24 cellular contexts compared by ENCODE assay signal in the genomic region with DNA sequence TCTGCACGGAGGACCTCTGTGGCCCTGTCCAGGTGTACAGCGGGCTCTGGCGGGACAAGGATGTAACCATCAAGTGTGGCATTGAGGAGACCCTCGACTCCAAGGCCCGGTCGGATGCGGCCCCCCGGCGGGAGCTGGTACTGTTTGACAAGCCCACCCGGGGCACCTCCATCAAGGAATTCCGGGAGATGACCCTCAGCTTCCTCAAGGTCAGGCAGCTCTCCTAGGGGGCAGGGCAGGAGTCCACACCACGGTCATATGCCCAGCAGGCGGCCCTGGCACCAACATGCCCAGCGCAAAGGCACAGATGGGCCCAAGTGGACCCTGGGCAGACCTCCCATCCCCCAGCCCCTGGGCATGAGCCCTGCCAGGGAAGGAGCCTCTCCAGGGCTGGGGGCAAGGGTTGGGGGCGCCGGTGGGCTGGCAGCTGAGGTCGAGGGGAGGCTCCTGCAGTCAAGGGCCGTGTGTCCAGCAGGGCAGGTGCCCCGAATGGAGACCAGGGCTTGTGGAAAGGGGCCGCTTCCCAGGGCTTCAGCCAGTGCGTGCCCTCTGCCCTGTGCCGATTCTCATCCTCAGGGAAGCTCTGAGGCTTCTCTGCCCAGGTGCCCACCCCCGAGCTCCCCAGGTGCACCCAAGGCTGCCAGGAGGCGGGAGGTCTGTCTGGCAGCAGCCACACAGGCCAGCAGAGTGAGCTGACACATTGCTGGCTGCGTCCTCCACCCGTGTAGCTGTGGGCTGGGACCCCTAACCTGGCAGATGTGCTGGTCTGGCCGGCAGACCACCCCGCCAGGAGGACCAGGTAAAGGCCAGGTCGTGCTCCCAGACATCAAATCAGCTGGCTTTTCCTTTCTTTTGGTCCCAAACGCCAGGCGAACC. TPM values are rescaled to one million over a fixed set of nuclear protein-coding genes. Genes with fewer than 3 reads are reported as not detected.
DNase-seq lines count a peak whose midpoint lies in the region; ATAC-seq, FAIRE-seq and TF ChIP-seq lines count a peak whose summit lies in the region.
"Had no signal": no experiment of that assay in that cellular context is flagged by ENCODE, and none has a peak within 500 bp of the region (broad histone marks: within the 10 kb centered on the region; RNA-seq: fewer than 3 reads in every experiment).

No MANE protein-coding gene starts in this region.

- intact Hi-C loops in posterior vena cava (cut with DNase I): no loop called here

- no peak overlapping the region for H3K27ac Mint-ChIP-seq in activated naive CD8-positive, alpha-beta T cell treated with anti-CD3 and anti-CD28 coated beads, Interleukin-2, amount 10 ng/mL, durations not matched to agents 7 days and 5 days
- no peak overlapping the region for H3K27ac Mint-ChIP-seq in activated naive CD8-positive, alpha-beta T cell treated with anti-CD3 and anti-CD28 coated beads for 36 hours
- H3K27ac Mint-ChIP-seq: activated CD4-positive, alpha-beta memory T cell treated with anti-CD3 and anti-CD28 coated beads, Interleukin-2, amount 10 ng/mL, durations not matched to agents 7 days and 5 days; activated T-cell treated with anti-CD3 and anti-CD28 coated beads, Interleukin-2, amount 50 U/mL, for 72 hours; CD8-positive, alpha-beta T cell; T-cell had no signal

- H3K36me3 ChIP-seq in H1 (ENCODE audit: control insufficient read depth in 2 of 4, insufficient read depth in 4 of 4, low read length in 3 of 4): peaks cover 19 to 49% (median 35%) of the 10 kb centered on the region in 4 experiments

- CTCF ChIA-PET in H1 (lab: Charles Lee; ENCODE audit: partially characterized antibody): interaction anchor here (1.1 to 1.9 kb wide), 2 partner anchors 9 to 307 kb away, joined by 5 read pairs; a partner anchor contains a TSS

- POLR2A ChIA-PET in activated naive CD8-positive, alpha-beta T cell treated with anti-CD3 and anti-CD28 coated beads, Interleukin-2, amount 10 ng/mL, durations not matched to agents 7 days and 5 days (lab: Charles Lee): interaction anchor here (0.9 kb wide), 1 partner anchor 21 kb away, joined by 5 read pairs; no protein-coding TSS in a partner anchor
- POLR2A ChIA-PET in H1 (lab: Charles Lee; ENCODE audit: partially characterized antibody): interaction anchor here (0.6 to 11.2 kb wide), 6 partner anchors 9 to 388 kb away, joined by 3 to 223 read pairs (median 4); a partner anchor contains a TSS

- H3K9ac ChIP-seq in H1 (replicated peaks in 1 of 4; ENCODE audit: extremely low read depth in 1 of 4, low read depth in 3 of 4, low read length in 3 of 4): no peak overlapping the region; a peak in 2 of 7 replicates

- peak in 1 of 2 experiments; percentile 14; a peak in 1 of 3 replicates for TF ChIP-seq POLR2A in H1 (IDR thresholded peaks at IDR 0.05; ENCODE audit: control extremely low read depth in 1 of 2, low read depth in 2 of 2, low read length in 2 of 2)

- H3K4me3 Mint-ChIP-seq in activated naive CD8-positive, alpha-beta T cell treated with anti-CD3 and anti-CD28 coated beads, Interleukin-2, amount 10 ng/mL, durations not matched to agents 7 days and 5 days: no peak overlapping the region
- H3K4me3 Mint-ChIP-seq in activated naive CD8-positive, alpha-beta T cell treated with anti-CD3 and anti-CD28 coated beads for 36 hours: no peak overlapping the region
- H3K4me3 Mint-ChIP-seq: activated CD4-positive, alpha-beta memory T cell treated with anti-CD3 and anti-CD28 coated beads, Interleukin-2, amount 10 ng/mL, durations not matched to agents 7 days and 5 days; activated T-cell treated with anti-CD3 and anti-CD28 coated beads, Interleukin-2, amount 50 U/mL, for 72 hours; CD8-positive, alpha-beta T cell; stimulated activated naive CD8-positive, alpha-beta T cell treated with anti-CD3 and anti-CD28 coated beads, Interleukin-15, amount 100 ng/mL, for 72 hours; T-cell had no signal

- no peaks in the 10 kb centered on the region for H3K27me3 Mint-ChIP-seq in activated naive CD8-positive, alpha-beta T cell treated with anti-CD3 and anti-CD28 coated beads, Interleukin-2, amount 10 ng/mL, durations not matched to agents 7 days and 5 days
- H3K27me3 Mint-ChIP-seq in activated naive CD8-positive, alpha-beta T cell treated with anti-CD3 and anti-CD28 coated beads for 36 hours: peaks cover under 1% of the 10 kb centered on the region
- H3K27me3 Mint-ChIP-seq: activated CD4-positive, alpha-beta memory T cell treated with anti-CD3 and anti-CD28 coated beads, Interleukin-2, amount 10 ng/mL, durations not matched to agents 7 days and 5 days; stimulated activated naive CD8-positive, alpha-beta T cell treated with anti-CD3 and anti-CD28 coated beads, Interleukin-15, amount 100 ng/mL, for 72 hours; T-cell had no signal

- H3K4me1 Mint-ChIP-seq in activated naive CD8-positive, alpha-beta T cell treated with anti-CD3 and anti-CD28 coated beads, Interleukin-2, amount 10 ng/mL, durations not matched to agents 7 days and 5 days: peaks cover 16% of the 10 kb centered on the region
- peaks cover 24% of the 10 kb centered on the region for H3K4me1 Mint-ChIP-seq in activated naive CD8-positive, alpha-beta T cell treated with anti-CD3 and anti-CD28 coated beads for 36 hours

- no peak overlapping the region for H2BK15ac ChIP-seq in H1 (ENCODE audit: low read length)

- H4K5ac ChIP-seq in H1 (ENCODE audit: insufficient read length, low read depth, low read length): no peak overlapping the region

- in situ Hi-C loops in KBM-7 (cut with MboI; ENCODE audit: low pct_unique_long_range_greater_than_20kb, low sequenced_read_pairs): no loop called here
- in situ Hi-C loops in GM13977 (cut with MboI; ENCODE audit: low pct_unique_long_range_greater_than_20kb, low sequenced_read_pairs, unreplicated experiment): no loop called here

- peak overlapping the region; percentile 24; the same call in 1 of the 2 replicates for H2BK5ac ChIP-seq in H1 (ENCODE audit: low read depth, low read length)

- FAIRE-seq in H1 (lab: Jason Lieb, UNC): no peak

- no peak overlapping the region for H3K4ac ChIP-seq in H1 (replicated peaks; ENCODE audit: insufficient read length, low read depth, low read length)

- H3K27me3 ChIP-seq in H1 (replicated peaks in 1 of 4; ENCODE audit: control insufficient read depth in 3 of 4, extremely low read depth in 1 of 4, insufficient read depth in 3 of 4, low read length in 3 of 4): no peaks in the 10 kb centered on the region
- H3K27me3 ChIP-seq: brain microvascular endothelial cell, right lobe of liver had no signal

- H3K14ac ChIP-seq in H1 (ENCODE audit: insufficient read length): no peak overlapping the region

- no peak for ATAC-seq in activated naive CD8-positive, alpha-beta T cell treated with anti-CD3 and anti-CD28 coated beads, Interleukin-2, amount 10 ng/mL, durations not matched to agents 7 days and 5 days (ENCODE audit: low read depth)
- no peak for ATAC-seq in GM21825 (IDR thresholded peaks at IDR 0.05; ENCODE audit: unreplicated experiment)
- ATAC-seq: CD8-positive, alpha-beta T cell; stimulated activated naive CD8-positive, alpha-beta T cell treated with anti-CD3 and anti-CD28 coated beads, Interleukin-15, amount 100 ng/mL, for 72 hours had no signal

- peaks cover 3 to 20% of the 10 kb centered on the region in 2 experiments for H3K79me2 ChIP-seq in H1 (ENCODE audit: control insufficient read depth in 1 of 2, insufficient read depth in 2 of 2, low read length in 2 of 2)

- no peak for TF ChIP-seq CTCF in H1 (IDR thresholded peaks at IDR 0.05; ENCODE audit: control extremely low read depth in 1 of 3, insufficient read depth in 1 of 3, low read depth in 1 of 3, low read length in 3 of 3)
- TF ChIP-seq CTCF in GM13977 (IDR thresholded peaks at IDR 0.05; ENCODE audit: extremely low read depth, insufficient read depth, missing control alignments): no peak

- no peak overlapping the region for H2BK20ac ChIP-seq in H1 (ENCODE audit: low read length)

- no peak overlapping the region for H4K8ac ChIP-seq in H1 (ENCODE audit: extremely low read depth, insufficient read depth, low read length)

- H3K36me3 Mint-ChIP-seq in activated naive CD8-positive, alpha-beta T cell treated with anti-CD3 and anti-CD28 coated beads, Interleukin-2, amount 10 ng/mL, durations not matched to agents 7 days and 5 days: peaks cover 16% of the 10 kb centered on the region
- peaks cover 34% of the 10 kb centered on the region for H3K36me3 Mint-ChIP-seq in activated naive CD8-positive, alpha-beta T cell treated with anti-CD3 and anti-CD28 coated beads for 36 hours

- H3K27ac ChIP-seq in H1 (ENCODE audit: low read depth, low read length): no peak overlapping the region
- H3K27ac ChIP-seq: brain microvascular endothelial cell, right lobe of liver, WERI-Rb-1 had no signal

- peaks cover 29 to 51% of the 10 kb centered on the region in 2 experiments for H4K20me1 ChIP-seq in H1 (replicated peaks in 1 of 2; ENCODE audit: control insufficient read depth in 1 of 2, insufficient read depth in 2 of 2, low read length in 2 of 2)

- no peak for TF ChIP-seq EP300 in H1 (IDR thresholded peaks at IDR 0.05; ENCODE audit: borderline replicate concordance in 1 of 2, low read depth in 2 of 2, low read length in 2 of 2)

- H3K56ac ChIP-seq in H1 (replicated peaks; ENCODE audit: insufficient read length, low read depth, low read length): no peak overlapping the region

- peaks cover 3 to 22% (median 4%) of the 10 kb centered on the region in 4 experiments for H3K4me1 ChIP-seq in H1 (replicated peaks in 1 of 4; ENCODE audit: control insufficient read depth in 3 of 4, insufficient read depth in 4 of 4, low read length in 3 of 4)

- peaks cover 7% of the 10 kb centered on the region for H3K79me1 ChIP-seq in H1 (ENCODE audit: low read depth, low read length)

- DNase-seq in activated naive CD8-positive, alpha-beta T cell treated with anti-CD3 and anti-CD28 coated beads, Interleukin-2, amount 10 ng/mL, durations not matched to agents 7 days and 5 days: peak; percentile 30
- no peak for DNase-seq in activated naive CD8-positive, alpha-beta T cell treated with anti-CD3 and anti-CD28 coated beads for 36 hours
- DNase-seq in KBM-7 (peak; percentile 28), H1 (ENCODE audit: low read depth in 1 of 2, low spot score in 2 of 2) (no peak), posterior vena cava (ENCODE audit: low spot score) (peak; percentile 73), GM13977 (ENCODE audit: low spot score) (no peak), amniotic stem cell (lab: John Stamatoyannopoulos, UW) (no peak)
- DNase-seq: activated CD4-positive, alpha-beta memory T cell treated with anti-CD3 and anti-CD28 coated beads, Interleukin-2, amount 10 ng/mL, durations not matched to agents 7 days and 5 days; activated T-cell treated with anti-CD3 and anti-CD28 coated beads, Interleukin-2, amount 50 U/mL, for 72 hours; brain microvascular endothelial cell; CD8-positive, alpha-beta T cell; glutamatergic neuron; NCI-H1436 treated with DMSO at 0.1 percent for 48 hours; NCI-H774; occipital lobe; stimulated activated naive CD8-positive, alpha-beta T cell treated with anti-CD3 and anti-CD28 coated beads, Interleukin-15, amount 100 ng/mL, for 72 hours; T-cell; WERI-Rb-1 had no signal

- no peak overlapping the region for H3K4me2 ChIP-seq in H1 (ENCODE audit: insufficient read depth in 1 of 2, low read depth in 2 of 2, low read length in 2 of 2)

- H3K18ac ChIP-seq in H1 (ENCODE audit: extremely low read depth, low read length): no peak overlapping the region

- no peak overlapping the region for H3K23ac ChIP-seq in H1 (ENCODE audit: insufficient read length)

- no peak overlapping the region for H4K91ac ChIP-seq in H1 (replicated peaks; ENCODE audit: insufficient read length, low read length)

- H2AK5ac ChIP-seq in H1 (ENCODE audit: low read depth, low read length): no peak overlapping the region

- no peak overlapping the region for H2AFZ ChIP-seq in H1 (ENCODE audit: low read length)

- WGBS in H1 (ENCODE audit: extremely low coverage in 1 of 2, insufficient coverage in 1 of 2, insufficient read length in 1 of 2, insufficient replicate concordance in 2 of 2, low coverage in 1 of 2, low lambda C conversion rate in 2 of 2, missing lambda C conversion rate in 1 of 2), 2 experiments: 86% methylated on average over 29 of the region's 31 CpGs; no CpG with 5 or more reads in 1 of the 2 experiments

- H3K9me3 Mint-ChIP-seq in activated naive CD8-positive, alpha-beta T cell treated with anti-CD3 and anti-CD28 coated beads, Interleukin-2, amount 10 ng/mL, durations not matched to agents 7 days and 5 days: no peaks in the 10 kb centered on the region
- H3K9me3 Mint-ChIP-seq in activated naive CD8-positive, alpha-beta T cell treated with anti-CD3 and anti-CD28 coated beads for 36 hours: no peaks in the 10 kb centered on the region
- H3K9me3 Mint-ChIP-seq: activated CD4-positive, alpha-beta memory T cell treated with anti-CD3 and anti-CD28 coated beads, Interleukin-2, amount 10 ng/mL, durations not matched to agents 7 days and 5 days; activated T-cell treated with anti-CD3 and anti-CD28 coated beads, Interleukin-2, amount 50 U/mL, for 72 hours; CD8-positive, alpha-beta T cell; stimulated activated naive CD8-positive, alpha-beta T cell treated with anti-CD3 and anti-CD28 coated beads, Interleukin-15, amount 100 ng/mL, for 72 hours; T-cell had no signal

- no peak overlapping the region for H3K4me3 ChIP-seq in H1 (ENCODE audit: extremely low read depth in 1 of 4, insufficient read depth in 2 of 4, low read depth in 3 of 4, low read length in 4 of 4)
- H3K4me3 ChIP-seq: right lobe of liver had no signal

- H2BK12ac ChIP-seq in H1 (ENCODE audit: low read depth, low read length): no peak overlapping the region

- H3K9me3 ChIP-seq in H1 (ENCODE audit: insufficient read depth in 2 of 2, low read depth in 1 of 2, low read length in 1 of 2): no peaks in the 10 kb centered on the region
- H3K9me3 ChIP-seq: right lobe of liver had no signal

- TF ChIP-seq RAD21 in H1 (IDR thresholded peaks at IDR 0.05 in 1 of 2, conservative IDR thresholded peaks at IDR 0.05 in 1 of 2; ENCODE audit: low read depth in 2 of 2, low read length in 2 of 2): no peak

- H2BK120ac ChIP-seq in H1 (replicated peaks; ENCODE audit: low read depth, low read length): no peak overlapping the region

- peaks cover 5% of the 10 kb centered on the region; the same call in 1 of the 2 replicates for H3K23me2 ChIP-seq in H1 (ENCODE audit: low read depth, low read length)

RNA-seq across cellular contexts. Expression of a gene that starts 10.0 kb away (rescaled TPM):
- total RNA-seq in activated naive CD8-positive, alpha-beta T cell treated with anti-CD3 and anti-CD28 coated beads, Interleukin-2, amount 10 ng/mL, durations not matched to agents 7 days and 5 days: under 1 TPM in 1 of 2 experiments, not detected in 1; 0.11 TPM
- under 1 TPM in 1 of 2 experiments, not detected in 1; 0.10 TPM for total RNA-seq in activated naive CD8-positive, alpha-beta T cell treated with anti-CD3 and anti-CD28 coated beads for 36 hours
- 32.3 and 35.3 TPM in 2 replicates for total RNA-seq in H1 (2021; fragmentation: NEBNext Ultra II Directional; extraction: Animal tissue kit (Norgen Biotek cat#: 25700))
- polyA plus RNA-seq in H1 (2011; rRNA removed): 64.8 and 78.8 TPM in 2 replicates
- 58.4 TPM for polyA plus RNA-seq in H1 (2011; cell fraction: cytosol; rRNA removed)
- 75.1 TPM for polyA plus RNA-seq in H1 (2011; cell fraction: nucleus; rRNA removed)
- polyA plus RNA-seq in H1 (2012, experiment 1 of 2): 19.5 to 34.6 TPM (median 30.7 TPM) in 4 replicates
- 28.6 TPM for polyA plus RNA-seq in H1 (2012, experiment 2 of 2)
- polyA plus RNA-seq in H1 (2013, experiment 1 of 2): 28.2 TPM
- 28.5 TPM for polyA plus RNA-seq in H1 (2013, experiment 2 of 2)
- polyA minus RNA-seq in H1 (2011; rRNA and poly(A)+ RNA removed): 13.3 and 14.7 TPM in 2 replicates
- polyA minus RNA-seq in H1 (2011; cell fraction: cytosol; rRNA and poly(A)+ RNA removed): 22.6 TPM
- 19.6 TPM for polyA minus RNA-seq in H1 (2011; cell fraction: nucleus; rRNA and poly(A)+ RNA removed)
- 1 to 10 TPM; 7.1 to 8.3 TPM for total RNA-seq in posterior vena cava
- total RNA-seq: RPMI7951 had no signal

RNA-seq across cellular contexts. Expression of a gene that starts 20.4 kb away (rescaled TPM):
- total RNA-seq in activated naive CD8-positive, alpha-beta T cell treated with anti-CD3 and anti-CD28 coated beads, Interleukin-2, amount 10 ng/mL, durations not matched to agents 7 days and 5 days: 1 to 10 TPM in 1 of 2 experiments, under 1 TPM in 1; 1.00 to 1.0 TPM
- total RNA-seq in activated naive CD8-positive, alpha-beta T cell treated with anti-CD3 and anti-CD28 coated beads for 36 hours: 1 to 10 TPM; 5.4 to 6.1 TPM
- 2.8 and 4.8 TPM in 2 replicates for total RNA-seq in H1 (2021; fragmentation: NEBNext Ultra II Directional; extraction: Animal tissue kit (Norgen Biotek cat#: 25700))
- polyA plus RNA-seq in H1 (2011; rRNA removed): 2.6 and 3.5 TPM in 2 replicates
- 3.5 TPM for polyA plus RNA-seq in H1 (2011; cell fraction: cytosol; rRNA removed)
- polyA plus RNA-seq in H1 (2011; cell fraction: nucleus; rRNA removed): 3.0 TPM
- polyA plus RNA-seq in H1 (2012, experiment 1 of 2): 1.1 to 2.7 TPM (median 2.4 TPM) in 4 replicates
- 2.3 TPM for polyA plus RNA-seq in H1 (2012, experiment 2 of 2)
- 2.1 TPM for polyA plus RNA-seq in H1 (2013, experiment 1 of 2)
- polyA plus RNA-seq in H1 (2013, experiment 2 of 2): 2.0 TPM
- 0.98 and 1.5 TPM in 2 replicates for polyA minus RNA-seq in H1 (2011; rRNA and poly(A)+ RNA removed)
- polyA minus RNA-seq in H1 (2011; cell fraction: cytosol; rRNA and poly(A)+ RNA removed): 2.1 TPM
- 0.60 TPM for polyA minus RNA-seq in H1 (2011; cell fraction: nucleus; rRNA and poly(A)+ RNA removed)
- total RNA-seq in posterior vena cava: 10 to 100 TPM in 1 of 2 donors, 1 to 10 TPM in 1; 9.2 to 10.0 TPM
- total RNA-seq: activated CD4-positive, alpha-beta memory T cell treated with anti-CD3 and anti-CD28 coated beads, Interleukin-2, amount 10 ng/mL, durations not matched to agents 7 days and 5 days; Daoy; lung microvascular endothelial cell; occipital lobe; RPMI7951; urinary bladder had no signal

RNA-seq across cellular contexts. Expression of a gene that starts 26.0 kb away (rescaled TPM):
- total RNA-seq in activated naive CD8-positive, alpha-beta T cell treated with anti-CD3 and anti-CD28 coated beads, Interleukin-2, amount 10 ng/mL, durations not matched to agents 7 days and 5 days: not detected
- not detected for total RNA-seq in activated naive CD8-positive, alpha-beta T cell treated with anti-CD3 and anti-CD28 coated beads for 36 hours
- total RNA-seq in H1 (2021; fragmentation: NEBNext Ultra II Directional; extraction: Animal tissue kit (Norgen Biotek cat#: 25700)): not detected in 2 replicates
- not detected in 2 replicates for polyA plus RNA-seq in H1 (2011; rRNA removed)
- not detected for polyA plus RNA-seq in H1 (2011; cell fraction: cytosol; rRNA removed)
- not detected for polyA plus RNA-seq in H1 (2011; cell fraction: nucleus; rRNA removed)
- not detected in 4 replicates for polyA plus RNA-seq in H1 (2012, experiment 1 of 2)
- not detected for polyA plus RNA-seq in H1 (2012, experiment 2 of 2)
- not detected for polyA plus RNA-seq in H1 (2013, experiment 1 of 2)
- polyA plus RNA-seq in H1 (2013, experiment 2 of 2): not detected
- not detected in 2 replicates for polyA minus RNA-seq in H1 (2011; rRNA and poly(A)+ RNA removed)
- polyA minus RNA-seq in H1 (2011; cell fraction: cytosol; rRNA and poly(A)+ RNA removed): not detected
- not detected for polyA minus RNA-seq in H1 (2011; cell fraction: nucleus; rRNA and poly(A)+ RNA removed)
- 10 to 100 TPM; 22.8 to 36.9 TPM for total RNA-seq in posterior vena cava
- total RNA-seq: activated T-cell treated with anti-CD3 and anti-CD28 coated beads, Interleukin-2, amount 50 U/mL, for 72 hours; CD8-positive, alpha-beta T cell; Daoy; lung microvascular endothelial cell; occipital lobe; RPMI7951; T-cell; urinary bladder had no signal

RNA-seq across cellular contexts. Expression of a gene that starts 35.1 kb away (rescaled TPM):
- total RNA-seq in activated naive CD8-positive, alpha-beta T cell treated with anti-CD3 and anti-CD28 coated beads, Interleukin-2, amount 10 ng/mL, durations not matched to agents 7 days and 5 days: 10 to 100 TPM; 21.6 to 24.8 TPM
- total RNA-seq in activated naive CD8-positive, alpha-beta T cell treated with anti-CD3 and anti-CD28 coated beads for 36 hours: 10 to 100 TPM; 14.6 to 16.1 TPM
- 30.5 and 31.6 TPM in 2 replicates for total RNA-seq in H1 (2021; fragmentation: NEBNext Ultra II Directional; extraction: Animal tissue kit (Norgen Biotek cat#: 25700))
- 37.6 and 52.1 TPM in 2 replicates for polyA plus RNA-seq in H1 (2011; rRNA removed)
- polyA plus RNA-seq in H1 (2011; cell fraction: cytosol; rRNA removed): 36.0 TPM
- 44.9 TPM for polyA plus RNA-seq in H1 (2011; cell fraction: nucleus; rRNA removed)
- 16.4 to 27.5 TPM (median 25.2 TPM) in 4 replicates for polyA plus RNA-seq in H1 (2012, experiment 1 of 2)
- polyA plus RNA-seq in H1 (2012, experiment 2 of 2): 26.0 TPM
- polyA plus RNA-seq in H1 (2013, experiment 1 of 2): 32.4 TPM
- polyA plus RNA-seq in H1 (2013, experiment 2 of 2): 37.1 TPM
- polyA minus RNA-seq in H1 (2011; rRNA and poly(A)+ RNA removed): 9.3 and 15.5 TPM in 2 replicates
- 19.5 TPM for polyA minus RNA-seq in H1 (2011; cell fraction: cytosol; rRNA and poly(A)+ RNA removed)
- 12.9 TPM for polyA minus RNA-seq in H1 (2011; cell fraction: nucleus; rRNA and poly(A)+ RNA removed)
- 10 to 100 TPM; 27.1 to 28.8 TPM for total RNA-seq in posterior vena cava

RNA-seq across cellular contexts. Expression of a gene that starts 35.7 kb away (rescaled TPM):
- total RNA-seq in activated naive CD8-positive, alpha-beta T cell treated with anti-CD3 and anti-CD28 coated beads, Interleukin-2, amount 10 ng/mL, durations not matched to agents 7 days and 5 days: not detected
- total RNA-seq in activated naive CD8-positive, alpha-beta T cell treated with anti-CD3 and anti-CD28 coated beads for 36 hours: not detected
- not detected in 2 replicates for total RNA-seq in H1 (2021; fragmentation: NEBNext Ultra II Directional; extraction: Animal tissue kit (Norgen Biotek cat#: 25700))
- polyA plus RNA-seq in H1 (2011; rRNA removed): 0.14 TPM in 1 of 2 replicates, not detected in the other
- 0.05 TPM for polyA plus RNA-seq in H1 (2011; cell fraction: cytosol; rRNA removed)
- 0.31 TPM for polyA plus RNA-seq in H1 (2011; cell fraction: nucleus; rRNA removed)
- polyA plus RNA-seq in H1 (2012, experiment 1 of 2): 0.07 TPM in 1 of 4 replicates, not detected in the others
- not detected for polyA plus RNA-seq in H1 (2012, experiment 2 of 2)
- not detected for polyA plus RNA-seq in H1 (2013, experiment 1 of 2)
- 0.02 TPM for polyA plus RNA-seq in H1 (2013, experiment 2 of 2)
- not detected in 2 replicates for polyA minus RNA-seq in H1 (2011; rRNA and poly(A)+ RNA removed)
- polyA minus RNA-seq in H1 (2011; cell fraction: cytosol; rRNA and poly(A)+ RNA removed): not detected
- polyA minus RNA-seq in H1 (2011; cell fraction: nucleus; rRNA and poly(A)+ RNA removed): not detected
- total RNA-seq in posterior vena cava: not detected
- total RNA-seq: activated CD4-positive, alpha-beta memory T cell treated with anti-CD3 and anti-CD28 coated beads, Interleukin-2, amount 10 ng/mL, durations not matched to agents 7 days and 5 days; activated T-cell treated with anti-CD3 and anti-CD28 coated beads, Interleukin-2, amount 50 U/mL, for 72 hours; CD8-positive, alpha-beta T cell; Daoy; lung microvascular endothelial cell; occipital lobe; right lobe of liver; RPMI7951; urinary bladder had no signal
- polyA plus RNA-seq: urinary bladder had no signal

Comparison
In these comparisons a context has a peak if more than half of its experiments do, and no peak if none do; other contexts are left out.
1. DNase-seq: peak in activated naive CD8-positive, alpha-beta T cell treated with anti-CD3 and anti-CD28 coated beads, Interleukin-2, amount 10 ng/mL, durations not matched to agents 7 days and 5 days (single experiment), KBM-7 (single experiment) and posterior vena cava (single experiment); none in activated naive CD8-positive, alpha-beta T cell treated with anti-CD3 and anti-CD28 coated beads for 36 hours (single experiment), H1 (0 of 2), GM13977 (single experiment) and amniotic stem cell (single experiment).
2. RNA of a gene that starts 10.0 kb away (total RNA-seq): 32.3 to 35.3 TPM in H1 and 7.1 to 8.3 TPM in posterior vena cava; 0.11 TPM in activated naive CD8-positive, alpha-beta T cell treated with anti-CD3 and anti-CD28 coated beads, Interleukin-2, amount 10 ng/mL, durations not matched to agents 7 days and 5 days and 0.10 TPM in activated naive CD8-positive, alpha-beta T cell treated with anti-CD3 and anti-CD28 coated beads for 36 hours; every median in the first group is over 4 times any median in the second.
3. RNA of a gene that starts 26.0 kb away (total RNA-seq): 22.8 to 36.9 TPM in posterior vena cava; not detected in activated naive CD8-positive, alpha-beta T cell treated with anti-CD3 and anti-CD28 coated beads, Interleukin-2, amount 10 ng/mL, durations not matched to agents 7 days and 5 days, not detected in activated naive CD8-positive, alpha-beta T cell treated with anti-CD3 and anti-CD28 coated beads for 36 hours and not detected in H1; every median in the first group is over 10 times any median in the second.